Comparison of ENCODE assay signal across 16 cellular contexts in the genomic region with DNA sequence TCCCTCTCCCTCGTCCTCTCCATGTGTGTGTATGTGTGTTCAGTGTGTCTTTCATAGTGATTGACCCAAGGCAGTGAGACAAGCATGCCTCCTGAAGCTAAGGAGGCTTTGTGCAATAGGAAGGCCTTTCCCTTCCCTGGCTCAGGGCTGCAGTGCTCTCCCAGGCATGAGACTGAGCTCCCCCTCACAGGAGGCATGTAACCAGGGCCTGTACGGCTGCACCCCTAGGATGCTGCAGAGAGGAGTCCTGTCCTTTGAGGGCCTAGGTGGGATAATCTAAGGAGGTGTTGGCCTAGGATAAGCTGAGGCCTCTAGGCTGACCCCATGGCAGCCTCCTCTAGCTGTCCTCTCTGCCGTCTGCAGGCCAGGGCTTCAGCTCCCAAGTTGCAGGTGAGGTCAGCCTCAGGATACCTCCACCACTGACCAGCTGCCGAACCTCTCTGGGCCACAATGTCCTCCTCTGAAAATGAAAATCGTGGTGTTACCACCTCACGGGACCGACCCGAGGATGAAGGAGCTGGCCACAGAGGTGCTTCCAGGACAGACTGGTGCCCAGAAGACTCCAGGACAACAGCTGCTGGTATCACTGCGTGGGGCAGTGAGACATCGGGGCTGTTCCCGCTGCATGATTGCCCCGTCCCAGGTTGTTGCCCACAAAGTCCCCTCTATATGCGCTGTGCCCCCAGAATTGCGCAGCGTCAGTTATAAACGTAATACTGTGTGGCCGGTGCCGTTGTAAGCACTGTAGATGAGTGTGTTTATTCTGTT.
A peak's percentile ranks its signal among the peaks of the same experiment; 100 is the strongest.
DNase-seq lines count a peak whose midpoint lies in the region.
"Had no signal": no experiment of that assay in that cellular context is flagged by ENCODE, and none has a peak within 500 bp of the region (broad histone marks: within the 10 kb centered on the region; RNA-seq: fewer than 3 reads in every experiment).

No MANE protein-coding gene starts in this region.

- peak; percentile 9 for DNase-seq in activated CD4-positive, alpha-beta memory T cell treated with anti-CD3 and anti-CD28 coated beads, Interleukin-2, amount 10 ng/mL, durations not matched to agents 7 days and 5 days
- DNase-seq in activated CD4-positive, alpha-beta memory T cell treated with anti-CD3 and anti-CD28 coated beads for 36 hours = no peak
- DNase-seq in H7 (peak; percentile 7), germinal center (ENCODE audit: low spot score) (peak; percentile 1), T-helper 2 cell (no peak), DMS53 (lab: John Stamatoyannopoulos, UW) (no peak), NCI-H187 treated with DMSO at 0.1 percent for 48 hours (lab: John Stamatoyannopoulos, UW) (no peak)
- no peak for DNase-seq in NK-92 treated with Interleukin-12 subunit alpha and Interleukin-12 subunit beta, amount 100 ng/mL, for 24 hours (lab: John Stamatoyannopoulos, UW)
- DNase-seq: COR-L47, KG1, MG63, NCI-H1092 treated with DMSO at 0.1 percent for 48 hours, NCI-H1694, NCI-H774, SHP77 treated with DMSO at 0.1 percent for 48 hours had no signal

- no peaks in the 10 kb centered on the region for H3K9me3 Mint-ChIP-seq in activated CD4-positive, alpha-beta memory T cell treated with anti-CD3 and anti-CD28 coated beads, Interleukin-2, amount 10 ng/mL, durations not matched to agents 7 days and 5 days
- no peaks in the 10 kb centered on the region for H3K9me3 Mint-ChIP-seq in activated CD4-positive, alpha-beta memory T cell treated with anti-CD3 and anti-CD28 coated beads for 36 hours

- H3K4me3 Mint-ChIP-seq in activated CD4-positive, alpha-beta memory T cell treated with anti-CD3 and anti-CD28 coated beads, Interleukin-2, amount 10 ng/mL, durations not matched to agents 7 days and 5 days = no peak overlapping the region
- no peak overlapping the region for H3K4me3 Mint-ChIP-seq in activated CD4-positive, alpha-beta memory T cell treated with anti-CD3 and anti-CD28 coated beads for 36 hours

- peaks cover 23% of the 10 kb centered on the region for H3K27me3 Mint-ChIP-seq in activated CD4-positive, alpha-beta memory T cell treated with anti-CD3 and anti-CD28 coated beads, Interleukin-2, amount 10 ng/mL, durations not matched to agents 7 days and 5 days
- peaks cover 33% of the 10 kb centered on the region for H3K27me3 Mint-ChIP-seq in activated CD4-positive, alpha-beta memory T cell treated with anti-CD3 and anti-CD28 coated beads for 36 hours

- CTCF ChIA-PET in activated CD4-positive, alpha-beta memory T cell treated with anti-CD3 and anti-CD28 coated beads, Interleukin-2, amount 10 ng/mL, durations not matched to agents 7 days and 5 days (lab: Charles Lee) = interaction anchor here (0.6 to 3.8 kb wide), 3 partner anchors 13 to 137 kb away, joined by 3 to 18 read pairs (median 4); no protein-coding TSS in a partner anchor
- CTCF ChIA-PET in activated CD4-positive, alpha-beta memory T cell treated with anti-CD3 and anti-CD28 coated beads for 36 hours (lab: Charles Lee) = interaction anchor here (1.4 kb wide), 3 partner anchors 119 to 138 kb away, joined by 4 to 11 read pairs (median 7); no protein-coding TSS in a partner anchor

- peaks cover 7% of the 10 kb centered on the region for H3K27me3 ChIP-seq in H7 (ENCODE audit: control insufficient read depth, insufficient read depth, low read length)
- H3K27me3 ChIP-seq: MG63 had no signal

- no peaks in the 10 kb centered on the region for H3K36me3 Mint-ChIP-seq in activated CD4-positive, alpha-beta memory T cell treated with anti-CD3 and anti-CD28 coated beads, Interleukin-2, amount 10 ng/mL, durations not matched to agents 7 days and 5 days (ENCODE audit: low read depth)
- no peaks in the 10 kb centered on the region for H3K36me3 Mint-ChIP-seq in activated CD4-positive, alpha-beta memory T cell treated with anti-CD3 and anti-CD28 coated beads for 36 hours
- H3K36me3 Mint-ChIP-seq: CD14-positive monocyte had no signal

- POLR2A ChIA-PET in activated CD4-positive, alpha-beta memory T cell treated with anti-CD3 and anti-CD28 coated beads, Interleukin-2, amount 10 ng/mL, durations not matched to agents 7 days and 5 days (lab: Charles Lee) = no interaction called here
- POLR2A ChIA-PET in activated CD4-positive, alpha-beta memory T cell treated with anti-CD3 and anti-CD28 coated beads for 36 hours (lab: Charles Lee) = no interaction called here

- intact Hi-C loops in activated CD4-positive, alpha-beta memory T cell treated with anti-CD3 and anti-CD28 coated beads for 36 hours (cut with micrococcal nuclease) = loop anchor here (1.0 to 2.0 kb wide), 2 partner anchors 138 to 387 kb away; no protein-coding TSS in a partner anchor

- no peak overlapping the region for H3K4me3 ChIP-seq in H7 (ENCODE audit: insufficient read depth, low read depth, low read length)
- H3K4me3 ChIP-seq: MG63 had no signal

- no peak overlapping the region for H3K27ac Mint-ChIP-seq in activated CD4-positive, alpha-beta memory T cell treated with anti-CD3 and anti-CD28 coated beads, Interleukin-2, amount 10 ng/mL, durations not matched to agents 7 days and 5 days
- no peak overlapping the region for H3K27ac Mint-ChIP-seq in activated CD4-positive, alpha-beta memory T cell treated with anti-CD3 and anti-CD28 coated beads for 36 hours
- H3K27ac Mint-ChIP-seq: CD14-positive monocyte had no signal

- no peaks in the 10 kb centered on the region for H3K36me3 ChIP-seq in H7 (replicated peaks; ENCODE audit: control insufficient read depth, insufficient read depth, low read length)
- H3K36me3 ChIP-seq: MG63 had no signal

- peaks cover 5% of the 10 kb centered on the region for H3K4me1 Mint-ChIP-seq in activated CD4-positive, alpha-beta memory T cell treated with anti-CD3 and anti-CD28 coated beads, Interleukin-2, amount 10 ng/mL, durations not matched to agents 7 days and 5 days
- peaks cover 10% of the 10 kb centered on the region for H3K4me1 Mint-ChIP-seq in activated CD4-positive, alpha-beta memory T cell treated with anti-CD3 and anti-CD28 coated beads for 36 hours (ENCODE audit: low read depth)

Comparison
In these comparisons a context has a peak if more than half of its experiments do, and no peak if none do; other contexts are left out.
1. DNase-seq: peak in activated CD4-positive, alpha-beta memory T cell treated with anti-CD3 and anti-CD28 coated beads, Interleukin-2, amount 10 ng/mL, durations not matched to agents 7 days and 5 days (single experiment), H7 (single experiment) and germinal center (single experiment); none in activated CD4-positive, alpha-beta memory T cell treated with anti-CD3 and anti-CD28 coated beads for 36 hours (single experiment), T-helper 2 cell (0 of 5), DMS53 (single experiment), NCI-H187 treated with DMSO at 0.1 percent for 48 hours (single experiment) and NK-92 treated with Interleukin-12 subunit alpha and Interleukin-12 subunit beta, amount 100 ng/mL, for 24 hours (single experiment).